In the genomic region with DNA sequence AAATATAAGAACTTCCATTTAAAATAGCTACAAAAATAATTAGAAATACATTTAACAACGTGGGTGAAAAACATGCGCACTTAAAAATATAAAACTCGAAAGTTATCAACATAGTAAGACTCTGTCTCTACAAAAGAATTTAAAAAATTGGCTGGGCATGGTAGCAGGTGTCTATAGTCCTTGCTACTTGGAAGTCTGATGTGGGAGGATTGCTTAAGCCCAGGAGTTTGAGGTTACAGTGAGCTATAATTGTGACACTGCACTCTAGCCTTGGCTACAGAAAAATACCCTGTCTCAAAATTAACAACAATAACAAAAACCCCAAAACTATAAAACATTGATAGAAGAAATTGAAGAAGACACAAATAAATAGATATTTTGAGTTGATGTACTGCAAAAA, we compare ENCODE assay signal across 23 cellular contexts. TPM values are rescaled to one million over a fixed set of nuclear protein-coding genes. Genes with fewer than 3 reads are reported as not detected.
"Had no signal": no experiment of that assay in that cellular context is flagged by ENCODE, and none has a peak within 500 bp of the region (broad histone marks: within the 10 kb centered on the region; RNA-seq: fewer than 3 reads in every experiment).

No MANE protein-coding gene starts in this region.

- H3K27me3 Mint-ChIP-seq: IgD-negative memory B cell had no signal

- H3K27me3 ChIP-seq: SJSA1 had no signal

- H3K4me1 ChIP-seq: SJSA1 had no signal

- H3K4me2 ChIP-seq: KMS-11 had no signal

- H3K4me3 ChIP-seq: K562, SJSA1, SK-N-MC had no signal

- H3K9ac ChIP-seq: KMS-11 had no signal

- H3K27ac ChIP-seq: HL-60, KMS-11, SJSA1, SK-N-MC had no signal

- H3K9me3 ChIP-seq: SJSA1 had no signal

- H3K4me3 Mint-ChIP-seq: IgD-negative memory B cell had no signal

- H3K27ac Mint-ChIP-seq: IgD-negative memory B cell had no signal

- H3K36me3 Mint-ChIP-seq: IgD-negative memory B cell had no signal

- H3K36me3 ChIP-seq: SJSA1 had no signal

- DNase-seq: Kasumi-1, MM.1S, NCI-H1092 treated with DMSO at 0.1 percent for 48 hours, NCI-H1436, NCI-H187, NCI-H2029, NCI-H2081 treated with DMSO at 0.1 percent for 48 hours, NCI-H2171, NCI-H226, NCI-H446, NCI-H510A, NCI-H524 treated with DMSO at 0.1 percent for 48 hours, NCI-H69, NCI-H774, Right ventricle myocardium superior, RPMI8226, SIG-M5 had no signal

- ATAC-seq: K562 had no signal

RNA-seq across cellular contexts. Expression of gene CASP12, which starts 13.8 kb away (rescaled TPM):
- total RNA-seq: K562, SJSA1 had no signal
- polyA plus RNA-seq: IgD-negative memory B cell, K562 had no signal
